Comparison of ENCODE assay signal across 20 cellular contexts in genomic region chr9:113742878-113743277, GRCh38.
DNase-seq lines count a peak whose midpoint lies in the region; ATAC-seq, FAIRE-seq and TF ChIP-seq lines count a peak whose summit lies in the region.
"Had no signal": no experiment of that assay in that cellular context is flagged by ENCODE, and none has a peak within 500 bp of the region (broad histone marks: within the 10 kb centered on the region; RNA-seq: fewer than 3 reads in every experiment).

No MANE protein-coding gene starts in this region.

- peak overlapping the region; percentile 15 for H3K27ac Mint-ChIP-seq in chondrocyte (ENCODE audit: unreplicated experiment)
- H3K27ac Mint-ChIP-seq: CD4-positive, alpha-beta T cell had no signal

- TF ChIP-seq POLR2A in HepG2 (IDR thresholded peaks at IDR 0.05; ENCODE audit: insufficient read depth in 1 of 2, low read depth in 2 of 2, low read length in 2 of 2) = no peak
- no peak for TF ChIP-seq POLR2A in right lobe of liver (IDR thresholded peaks at IDR 0.05)

- no peaks in the 10 kb centered on the region for H3K79me2 ChIP-seq in HepG2 (ENCODE audit: insufficient read depth, low read length)

- peaks cover 32% of the 10 kb centered on the region for H3K4me1 Mint-ChIP-seq in chondrocyte (ENCODE audit: low read depth)

- no peaks in the 10 kb centered on the region for H4K20me1 ChIP-seq in HepG2 (ENCODE audit: insufficient read depth, low read length)

- DNase-seq in HepG2 (ENCODE audit: low spot score) = no peak
- DNase-seq in right lobe of liver = no peak
- DNase-seq in chondrocyte (ENCODE audit: low spot score) = no peak
- no peak for DNase-seq in neuronal stem cell (ENCODE audit: low spot score)
- no peak for DNase-seq in tibial artery
- DNase-seq in foreskin keratinocyte = no peak
- DNase-seq: 8988T; CD4-positive, alpha-beta T cell; MV-4-11; NCI-H1105; NCI-H1436 treated with DMSO at 0.1 percent for 48 hours; NCI-H187 treated with DMSO at 0.1 percent for 48 hours; NCI-H2107; NCI-H446; NCI-H524 treated with DMSO at 0.1 percent for 48 hours; NCI-H774 had no signal

- WGBS in HepG2 (ENCODE audit: low lambda C conversion rate) = 27% methylated on average over 6 of the region's 6 CpGs
- WGBS in right lobe of liver (ENCODE audit: insufficient coverage, low coverage, low lambda C conversion rate, missing lambda C conversion rate) = 79% methylated on average over 6 of the region's 6 CpGs
- no CpG with 5 or more reads among the region's 6 CpGs for WGBS in neuronal stem cell (ENCODE audit: extremely low coverage in 2 of 2, insufficient read length in 2 of 2, insufficient replicate concordance in 1 of 2), 2 donors

- no peak overlapping the region for H3K4me3 ChIP-seq in HepG2 (replicated peaks in 1 of 3; ENCODE audit: insufficient read depth in 1 of 3, low read depth in 2 of 3, low read length in 3 of 3)
- H3K4me3 ChIP-seq in right lobe of liver = no peak overlapping the region
- H3K4me3 ChIP-seq in neuronal stem cell (ENCODE audit: low read length in 2 of 2) = no peak overlapping the region
- no peak overlapping the region for H3K4me3 ChIP-seq in tibial artery

- H2BK5ac ChIP-seq in neuronal stem cell (ENCODE audit: low read length) = no peak overlapping the region

- BruUV-seq in HepG2 (replicated peaks; lab: Mats Ljungman, UMichigan) = no TSS peak

- CTCF ChIA-PET in HepG2 (lab: Yijun Ruan, JAX; ENCODE audit: low intra/inter-chr PET ratio, low total read pairs) = no interaction called here

- no peaks in the 10 kb centered on the region for H3K36me3 ChIP-seq in HepG2 (replicated peaks in 1 of 2; ENCODE audit: control insufficient read depth in 1 of 2, insufficient read depth in 2 of 2, low read length in 2 of 2)
- no peaks in the 10 kb centered on the region for H3K36me3 ChIP-seq in right lobe of liver
- no peaks in the 10 kb centered on the region for H3K36me3 ChIP-seq in neuronal stem cell (replicated peaks in 1 of 2; ENCODE audit: control insufficient read depth in 2 of 2, insufficient read depth in 2 of 2, low read length in 2 of 2)
- no peaks in the 10 kb centered on the region for H3K36me3 ChIP-seq in tibial artery

- H4K91ac ChIP-seq in neuronal stem cell (ENCODE audit: low read depth, low read length, poor library complexity) = no peak overlapping the region

- H3K23ac ChIP-seq in neuronal stem cell (ENCODE audit: low read depth, low read length, poor library complexity) = no peak overlapping the region

- peaks cover 2% of the 10 kb centered on the region for H3K27me3 Mint-ChIP-seq in chondrocyte (ENCODE audit: low read depth)

- H2BK15ac ChIP-seq in neuronal stem cell (ENCODE audit: low read length) = no peak overlapping the region

- H3K9me3 ChIP-seq in HepG2 (ENCODE audit: low read length) (no peaks in the 10 kb centered on the region), right lobe of liver (peaks cover 0 to 3% (median 0%) of the 10 kb centered on the region in 4 donors), neuronal stem cell (replicated peaks in 1 of 2; ENCODE audit: control insufficient read depth in 2 of 2, insufficient read depth in 1 of 2, low read depth in 1 of 2, low read length in 2 of 2) (no peaks in the 10 kb centered on the region), tibial artery (peaks cover 0 to 7% (median 0%) of the 10 kb centered on the region in 3 donors)

- H3K36me3 Mint-ChIP-seq in chondrocyte (ENCODE audit: low read depth) = peaks cover 6% of the 10 kb centered on the region

- H3K14ac ChIP-seq in neuronal stem cell (ENCODE audit: low read length) = no peak overlapping the region

- H4K8ac ChIP-seq in neuronal stem cell (ENCODE audit: low read depth, low read length) = no peak overlapping the region

- H2BK120ac ChIP-seq in neuronal stem cell (ENCODE audit: low read depth, low read length) = no peak overlapping the region

- FAIRE-seq in HepG2 (lab: Jason Lieb, UNC) = no peak
- FAIRE-seq: D721Med, GM18507, RCC 7860 had no signal

- POLR2A ChIA-PET in HepG2 (lab: Yijun Ruan, JAX) = no interaction called here

- no peak for TF ChIP-seq RAD21 in HepG2 (CRISPR knock-in tag; IDR thresholded peaks at IDR 0.05)

- in situ Hi-C loops in HepG2 (cut with HindIII; ENCODE audit: extremely low pct_ligation_motif_present, low pct_unique_long_range_greater_than_20kb) = loop anchor here (25.0 kb wide), 1 partner anchor 294 kb away; no protein-coding TSS in a partner anchor

- H2BK12ac ChIP-seq in neuronal stem cell (ENCODE audit: low read length) = no peak overlapping the region

- peaks cover 15% of the 10 kb centered on the region for H3K9me3 Mint-ChIP-seq in chondrocyte (ENCODE audit: low read depth)

- no peak overlapping the region for H3K4me3 Mint-ChIP-seq in chondrocyte (ENCODE audit: unreplicated experiment)
- H3K4me3 Mint-ChIP-seq: CD4-positive, alpha-beta T cell had no signal

- H3K27me3 ChIP-seq in HepG2 (ENCODE audit: control insufficient read depth in 1 of 2, insufficient read depth in 2 of 2, low read length in 2 of 2) = peaks cover 0 to 11% of the 10 kb centered on the region in 2 experiments; a peak in 3 of 5 replicates
- H3K27me3 ChIP-seq in right lobe of liver = no peaks in the 10 kb centered on the region
- no peaks in the 10 kb centered on the region for H3K27me3 ChIP-seq in neuronal stem cell (ENCODE audit: control insufficient read depth in 3 of 3, insufficient read depth in 3 of 3, low read depth in 1 of 3, low read length in 3 of 3)
- peaks cover 0 to 17% of the 10 kb centered on the region in 2 donors for H3K27me3 ChIP-seq in tibial artery
- H3K27me3 ChIP-seq in foreskin keratinocyte = peaks cover 50% of the 10 kb centered on the region

- no peak overlapping the region for H2AK5ac ChIP-seq in neuronal stem cell (ENCODE audit: low read depth, low read length)

- intact Hi-C loops in HepG2 (cut with micrococcal nuclease; ENCODE audit: unreplicated experiment) = no loop called here
- intact Hi-C loops in right lobe of liver (cut with DNase I) = no loop called here
- intact Hi-C loops in tibial artery (cut with DNase I; ENCODE audit: low total_unique reads) = no loop called here

- no peak overlapping the region for H3K9ac ChIP-seq in HepG2 (ENCODE audit: insufficient read depth, low read depth, low read length)
- H3K9ac ChIP-seq in neuronal stem cell (ENCODE audit: low read depth, low read length, poor library complexity) = no peak overlapping the region

- H3K27ac ChIP-seq in HepG2 (ENCODE audit: extremely low read length, insufficient read depth, low read length) = no peak overlapping the region
- no peak overlapping the region for H3K27ac ChIP-seq in right lobe of liver
- H3K27ac ChIP-seq in neuronal stem cell (replicated peaks; ENCODE audit: low read length) = no peak overlapping the region
- H3K27ac ChIP-seq in tibial artery = no peak overlapping the region
- no peak overlapping the region for H3K27ac ChIP-seq in foreskin keratinocyte

- no peaks in the 10 kb centered on the region for H3K79me1 ChIP-seq in neuronal stem cell (ENCODE audit: low read depth, low read length)

- TF ChIP-seq CTCF in HepG2 (CRISPR knock-in tag; IDR thresholded peaks at IDR 0.05) (no peak), right lobe of liver (IDR thresholded peaks at IDR 0.05) (no peak), chondrocyte (IDR thresholded peaks at IDR 0.05) (no peak), tibial artery (IDR thresholded peaks at IDR 0.05) (no peak), foreskin keratinocyte (conservative IDR thresholded peaks at IDR 0.05) (no peak)

- no peak overlapping the region for H3K4ac ChIP-seq in neuronal stem cell (ENCODE audit: low read length)

- H2AFZ ChIP-seq in HepG2 (ENCODE audit: low read length) (no peak overlapping the region), neuronal stem cell (ENCODE audit: low read length) (no peak overlapping the region)

- H3K4me1 ChIP-seq in HepG2 (ENCODE audit: insufficient read depth, low read length) = no peaks in the 10 kb centered on the region
- H3K4me1 ChIP-seq in right lobe of liver = no peaks in the 10 kb centered on the region
- H3K4me1 ChIP-seq in neuronal stem cell (ENCODE audit: control insufficient read depth in 2 of 2, insufficient read depth in 1 of 2, low read depth in 1 of 2, low read length in 2 of 2) = no peaks in the 10 kb centered on the region
- H3K4me1 ChIP-seq in tibial artery = peaks cover 0 to 4% (median 0%) of the 10 kb centered on the region in 4 donors
- H3K4me1 ChIP-seq in foreskin keratinocyte = no peaks in the 10 kb centered on the region

- peak overlapping the region; percentile 24 for H3K18ac ChIP-seq in neuronal stem cell (ENCODE audit: low read length)

- H3K4me2 ChIP-seq in HepG2 (ENCODE audit: low read depth, low read length) (no peak overlapping the region), neuronal stem cell (ENCODE audit: insufficient read depth, low read length, poor library complexity, severe bottlenecking) (no peak overlapping the region)

- TF ChIP-seq EP300 in HepG2 (IDR thresholded peaks at IDR 0.05; ENCODE audit: low read depth in 2 of 2, low read length in 2 of 2) (no peak), HepG2 (CRISPR knock-in tag; IDR thresholded peaks at IDR 0.05; ENCODE audit: borderline replicate concordance) (no peak)

- ATAC-seq in HepG2 (no peak), right lobe of liver (no peak), foreskin keratinocyte (no peak), GM19463 (IDR thresholded peaks at IDR 0.05; ENCODE audit: unreplicated experiment) (no peak)

TF ChIP-seq in HepG2, 621 proteins besides CTCF, POLR2A, EP300 and RAD21:
- TF ChIP-seq HIC2 (CRISPR knock-in tag; IDR thresholded peaks at IDR 0.05; ENCODE audit: low read depth) (no peak), FOSL2 (CRISPR knock-in tag; IDR thresholded peaks at IDR 0.05) (0 out of 2 replicates have a peak, but pooled peaks have one; percentile 19)
